Comparison of ENCODE assay signal across 9 cellular contexts in the genomic region with DNA sequence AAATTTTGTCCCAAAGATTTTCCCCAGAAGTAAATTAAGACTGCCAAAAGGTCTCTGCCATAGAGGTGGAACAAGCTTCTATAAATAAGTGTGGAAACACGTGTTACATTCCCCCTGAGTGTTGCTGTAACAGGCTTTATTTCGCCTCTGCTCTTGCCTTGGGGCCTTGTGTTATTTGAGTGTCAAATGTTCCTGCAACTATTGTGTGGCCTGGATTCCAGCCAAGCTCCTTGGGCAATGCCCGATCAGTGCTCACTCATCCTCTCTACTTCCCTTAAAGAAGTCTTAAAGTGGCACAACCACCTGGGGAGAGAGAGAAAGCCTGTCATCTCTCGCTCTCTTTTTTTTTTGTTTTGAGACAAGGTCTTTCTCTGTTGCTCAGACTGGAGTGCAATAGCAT.
A peak's percentile ranks its signal among the peaks of the same experiment; 100 is the strongest.
DNase-seq lines count a peak whose midpoint lies in the region; ATAC-seq and TF ChIP-seq lines count a peak whose summit lies in the region.
"Had no signal": no experiment of that assay in that cellular context is flagged by ENCODE, and none has a peak within 500 bp of the region (broad histone marks: within the 10 kb centered on the region; RNA-seq: fewer than 3 reads in every experiment).

No MANE protein-coding gene starts in this region.

- peak; percentile 90 for DNase-seq in H4 (ENCODE audit: low spot score)
- DNase-seq in NCI-H460 (ENCODE audit: extremely low read depth, low read depth), result peak; percentile 84
- DNase-seq in choroid plexus epithelial cell (ENCODE audit: low read depth), result peak; percentile 82
- DNase-seq in mucosa of gallbladder (ENCODE audit: low spot score), result peak; percentile 87
- DNase-seq in activated T-cell treated with anti-CD3 and anti-CD28 coated beads, Interleukin-2, amount 50 U/mL, for 1 hour, result no peak
- DNase-seq in NCI-H446 treated with DMSO at 0.1 percent for 48 hours (lab: John Stamatoyannopoulos, UW), result no peak
- DNase-seq in activated CD4-positive, alpha-beta T cell treated with anti-CD3 and anti-CD28 coated beads, Interleukin-2, amount 10 ng/mL, durations not matched to agents 7 days and 5 days, result no peak

- peaks cover 5% of the 10 kb centered on the region for H3K27me3 Mint-ChIP-seq in activated CD4-positive, alpha-beta T cell treated with anti-CD3 and anti-CD28 coated beads, Interleukin-2, amount 10 ng/mL, durations not matched to agents 7 days and 5 days

- H3K9me3 Mint-ChIP-seq in activated CD4-positive, alpha-beta T cell treated with anti-CD3 and anti-CD28 coated beads, Interleukin-2, amount 10 ng/mL, durations not matched to agents 7 days and 5 days, result peaks cover 6% of the 10 kb centered on the region

- POLR2A ChIA-PET in activated CD4-positive, alpha-beta T cell treated with anti-CD3 and anti-CD28 coated beads, Interleukin-2, amount 10 ng/mL, durations not matched to agents 7 days and 5 days (lab: Charles Lee), result no interaction called here

- no peak for ATAC-seq in GM18520 (IDR thresholded peaks at IDR 0.05; ENCODE audit: unreplicated experiment)

- H3K4me3 ChIP-seq in choroid plexus epithelial cell (ENCODE audit: low read depth, low read length), result no peak overlapping the region
- H3K4me3 ChIP-seq: suprapubic skin had no signal

- no peak for TF ChIP-seq CTCF in choroid plexus epithelial cell (conservative IDR thresholded peaks at IDR 0.05; ENCODE audit: low read depth, low read length)

- CTCF ChIA-PET in activated CD4-positive, alpha-beta T cell treated with anti-CD3 and anti-CD28 coated beads, Interleukin-2, amount 10 ng/mL, durations not matched to agents 7 days and 5 days (lab: Charles Lee), result interaction anchor here (0.6 to 1.0 kb wide), 2 partner anchors 423 to 429 kb away, joined by 3 read pairs; no protein-coding TSS in a partner anchor

- H3K36me3 Mint-ChIP-seq in activated CD4-positive, alpha-beta T cell treated with anti-CD3 and anti-CD28 coated beads, Interleukin-2, amount 10 ng/mL, durations not matched to agents 7 days and 5 days (ENCODE audit: low read depth), result no peaks in the 10 kb centered on the region

- no peak overlapping the region for H3K27ac Mint-ChIP-seq in activated CD4-positive, alpha-beta T cell treated with anti-CD3 and anti-CD28 coated beads, Interleukin-2, amount 10 ng/mL, durations not matched to agents 7 days and 5 days

- no peaks in the 10 kb centered on the region for H3K4me1 Mint-ChIP-seq in activated CD4-positive, alpha-beta T cell treated with anti-CD3 and anti-CD28 coated beads, Interleukin-2, amount 10 ng/mL, durations not matched to agents 7 days and 5 days

- no peak overlapping the region for H3K4me3 Mint-ChIP-seq in activated CD4-positive, alpha-beta T cell treated with anti-CD3 and anti-CD28 coated beads, Interleukin-2, amount 10 ng/mL, durations not matched to agents 7 days and 5 days

Comparison
In these comparisons a context has a peak if more than half of its experiments do, and no peak if none do; other contexts are left out.
1. DNase-seq: peak in H4 (single experiment), NCI-H460 (single experiment), choroid plexus epithelial cell (single experiment) and mucosa of gallbladder (single experiment); none in activated T-cell treated with anti-CD3 and anti-CD28 coated beads, Interleukin-2, amount 50 U/mL, for 1 hour (single experiment), NCI-H446 treated with DMSO at 0.1 percent for 48 hours (single experiment) and activated CD4-positive, alpha-beta T cell treated with anti-CD3 and anti-CD28 coated beads, Interleukin-2, amount 10 ng/mL, durations not matched to agents 7 days and 5 days (single experiment).